Comparison of ENCODE assay signal across 8 cellular contexts in genomic region chr4:151099226-151099975, GRCh38. TPM values are rescaled to one million over a fixed set of nuclear protein-coding genes. Genes with fewer than 3 reads are reported as not detected.
DNase-seq lines count a peak whose midpoint lies in the region; FAIRE-seq and TF ChIP-seq lines count a peak whose summit lies in the region.

Gene RPS3A, plus strand, starts transcription at chr4:151099628. Its CDS starts 25 bp downstream, at chr4:151099653.

- peak within 1 kb of the TSS; percentile 98 for H3K14ac ChIP-seq in H9 (ENCODE audit: insufficient read depth, low read length)

- H4K91ac ChIP-seq in H9 (ENCODE audit: insufficient read length, low read depth, low read length) = peak within 1 kb of the TSS; percentile 0

- no peak within 1 kb of the TSS for H2BK120ac ChIP-seq in H9 (ENCODE audit: low read depth, low read length, poor library complexity, severe bottlenecking)

- peaks cover 17% of the 10 kb centered on the region; the same call in 1 of the 2 replicates for H3K79me2 ChIP-seq in H9 (ENCODE audit: insufficient read depth, low read length)

- H3K9me3 ChIP-seq in H9 (ENCODE audit: control insufficient read depth, low read depth, low read length) (no peaks in the 10 kb centered on the region), MG63 (no peaks in the 10 kb centered on the region), neuron (ENCODE audit: low read length) (no peaks in the 10 kb centered on the region)

- H3K4me3 ChIP-seq in MG63 (peak within 1 kb of the TSS; percentile 92), foreskin fibroblast (ENCODE audit: low read depth in 1 of 2, low read length in 2 of 2) (peak within 1 kb of the TSS; percentile 65 to 99), neuron (ENCODE audit: low read length) (peak within 1 kb of the TSS; percentile 75)

- peak within 1 kb of the TSS; percentile 11; the same call in 1 of the 2 replicates for H3K4ac ChIP-seq in H9 (ENCODE audit: low read depth, low read length)

- H3K56ac ChIP-seq in H9 (ENCODE audit: insufficient read length, low read depth, low read length) = peak within 1 kb of the TSS; percentile 87

- FAIRE-seq in G401.6 (lab: Jason Lieb, UNC) = peak; percentile 97

- peak within 1 kb of the TSS; percentile 16 for H2AK5ac ChIP-seq in H9 (ENCODE audit: insufficient read length, low read length)

- DNase-seq in H9 (peak; percentile 98), MG63 (peak; percentile 88), SIG-M5 (lab: John Stamatoyannopoulos, UW) (peak; percentile 55), activated gamma-delta T cell treated with Interleukin-2 at 50 U/mL for 16 hours (peak; percentile 97), foreskin fibroblast (peak; percentile 96 to 99)

- H2BK15ac ChIP-seq in H9 (ENCODE audit: low read depth, low read length) = no peak within 1 kb of the TSS

- no peak within 1 kb of the TSS for H3T11ph ChIP-seq in H9 (ENCODE audit: low read length)

- H3K27me3 ChIP-seq in H9 (ENCODE audit: insufficient read depth, low read length) (no peaks in the 10 kb centered on the region), MG63 (no peaks in the 10 kb centered on the region), neuron (ENCODE audit: insufficient read depth, low read length) (no peaks in the 10 kb centered on the region)

- peaks cover 10 to 20% of the 10 kb centered on the region in 2 experiments for H3K4me1 Mint-ChIP-seq in H9

- peak within 1 kb of the TSS; percentile 52 for H3K27ac ChIP-seq in H9 (ENCODE audit: insufficient read length, low read depth, low read length)

- H3K27ac Mint-ChIP-seq in H9 = peak within 1 kb of the TSS; percentile 99 to 100 (median 99)

- no CpG with 5 or more reads among the region's 69 CpGs for WGBS in H9 (ENCODE audit: extremely low coverage, insufficient read length, low lambda C conversion rate)

- peaks cover 0 to 4% of the 10 kb centered on the region in 2 experiments; a peak in 1 of 5 replicates for H3K9me3 Mint-ChIP-seq in H9

- peaks cover 46% of the 10 kb centered on the region for H3K36me3 ChIP-seq in MG63
- H3K36me3 ChIP-seq in neuron (ENCODE audit: insufficient read depth, low read length) = peaks cover 37% of the 10 kb centered on the region

- peak within 1 kb of the TSS; percentile 72 for H2AFZ ChIP-seq in H9 (ENCODE audit: low read length)
- peak within 1 kb of the TSS; percentile 98 for H2AFZ ChIP-seq in neuron (ENCODE audit: low read depth, low read length)

- peaks cover 44 to 50% (median 50%) of the 10 kb centered on the region in 3 experiments for H3K36me3 Mint-ChIP-seq in H9 (ENCODE audit: insufficient read depth in 1 of 3, low read depth in 3 of 3)

- no peaks in the 10 kb centered on the region for H3K4me1 ChIP-seq in H9 (ENCODE audit: insufficient read depth, low read length)
- H3K4me1 ChIP-seq in neuron (ENCODE audit: insufficient read depth, low read length) = peaks cover 15% of the 10 kb centered on the region

- TF ChIP-seq CTCF in H9 (conservative IDR thresholded peaks at IDR 0.05) (peak; percentile 85), foreskin fibroblast (IDR thresholded peaks at IDR 0.05; ENCODE audit: low read depth, low read length) (peak; percentile 89), subcutaneous adipose tissue (IDR thresholded peaks at IDR 0.05; ENCODE audit: low read depth) (no peak)

- peak within 1 kb of the TSS; percentile 89 for H3K18ac ChIP-seq in H9 (ENCODE audit: insufficient read length, low read depth, low read length)

- H3K79me1 ChIP-seq in H9 (ENCODE audit: insufficient read depth, low read depth, low read length, poor library complexity, severe bottlenecking) = no peaks in the 10 kb centered on the region

- H2BK5ac ChIP-seq in H9 (ENCODE audit: insufficient read length, low read length) = peak within 1 kb of the TSS; percentile 14

- peak within 1 kb of the TSS; percentile 99 for H3K9ac ChIP-seq in H9 (ENCODE audit: extremely low read depth, insufficient read length, low read length)

- no peaks in the 10 kb centered on the region for H3K23me2 ChIP-seq in H9 (ENCODE audit: insufficient read length, low read depth, low read length, poor library complexity, severe bottlenecking)

- no peaks in the 10 kb centered on the region for H3K27me3 Mint-ChIP-seq in H9 (ENCODE audit: low read depth)

- no peak within 1 kb of the TSS for H4K8ac ChIP-seq in H9 (replicated peaks; ENCODE audit: insufficient read length, low read depth, low read length)

- H2BK12ac ChIP-seq in H9 (ENCODE audit: insufficient read length, low read depth, low read length) = no peak within 1 kb of the TSS

- H2BK20ac ChIP-seq in H9 (ENCODE audit: low read depth, low read length, poor library complexity, severe bottlenecking) = no peak within 1 kb of the TSS

- H3K23ac ChIP-seq in H9 (ENCODE audit: insufficient read length, low read depth, low read length) = peak within 1 kb of the TSS; percentile 15

- peak within 1 kb of the TSS; percentile 85 for H4K5ac ChIP-seq in H9 (ENCODE audit: insufficient read length, low read depth, low read length)

- peak within 1 kb of the TSS; percentile 91 to 98 for H3K4me3 Mint-ChIP-seq in H9

- H3K4me2 ChIP-seq in H9 (ENCODE audit: insufficient read depth, insufficient read length, low read length) = peak within 1 kb of the TSS; percentile 79

- no peaks in the 10 kb centered on the region for H4K20me1 ChIP-seq in H9 (ENCODE audit: control insufficient read depth, insufficient read depth, insufficient read length)

RNA-seq across cellular contexts. Expression of gene RPS3A, which starts in this region (rescaled TPM):
- total RNA-seq in H9 (2021) (2,679 and 2,686 TPM in 2 replicates), subcutaneous adipose tissue (1,000 to 10,000 TPM; 3,268 to 3,938 (median 3,553) TPM)
- total RNA-seq in MG63 (2014; rRNA removed; shearing (Covaris generic); ENCODE audit: low replicate concordance) = 3,245 and 4,692 TPM in 2 replicates

Comparison
In these comparisons a context has a peak if more than half of its experiments do, and no peak if none do; other contexts are left out.
1. Peak in every context shown above with its lines: DNase-seq, H3K4me3 ChIP-seq and H3K27ac ChIP-seq.